12 cellular contexts compared by ENCODE assay signal in the genomic region with DNA sequence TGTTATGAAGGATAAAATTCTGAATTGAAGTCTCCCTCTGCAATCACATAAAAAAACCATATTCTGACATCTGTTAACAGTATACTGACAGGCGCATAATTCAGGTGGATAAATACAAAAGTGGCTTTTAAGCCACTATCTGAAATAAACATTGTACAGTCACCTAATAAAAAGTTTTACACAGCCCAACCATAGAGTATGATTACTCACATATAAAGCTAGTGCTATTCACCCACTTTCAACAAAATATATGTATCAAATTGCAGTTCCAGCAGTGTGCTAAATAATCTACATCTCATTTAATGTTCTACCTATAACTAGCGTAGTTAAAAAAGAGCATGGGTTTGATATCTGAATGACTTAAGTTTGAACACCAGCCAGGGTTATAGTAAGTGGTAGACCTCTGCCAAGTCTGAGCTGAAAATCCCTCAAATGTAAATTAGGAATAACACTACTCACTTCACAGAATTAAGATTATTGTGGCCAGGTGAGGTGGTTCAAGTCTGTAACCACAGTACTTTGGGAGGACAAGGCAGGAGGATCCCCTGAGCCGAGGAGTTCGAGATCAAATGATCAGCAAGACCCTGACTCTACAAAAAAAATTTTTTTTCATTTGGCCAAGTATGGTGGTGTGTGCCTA. TPM values are rescaled to one million over a fixed set of nuclear protein-coding genes. Genes with fewer than 3 reads are reported as not detected.
DNase-seq lines count a peak whose midpoint lies in the region; ATAC-seq, FAIRE-seq and TF ChIP-seq lines count a peak whose summit lies in the region.
"Had no signal": no experiment of that assay in that cellular context is flagged by ENCODE, and none has a peak within 500 bp of the region (broad histone marks: within the 10 kb centered on the region; RNA-seq: fewer than 3 reads in every experiment).

No MANE protein-coding gene starts in this region.

- H3K4me1 ChIP-seq in A549 (peaks cover 28% of the 10 kb centered on the region), HAP-1 (peaks cover 25% of the 10 kb centered on the region), muscle layer of duodenum (ENCODE audit: control insufficient read depth in 1 of 2, insufficient read depth in 2 of 2, low read length in 2 of 2) (peaks cover 17 to 48% of the 10 kb centered on the region in 2 donors)

- no peaks in the 10 kb centered on the region for H3K27me3 Mint-ChIP-seq in MCF 10A (ENCODE audit: insufficient read depth, unreplicated experiment)

- WGBS in A549 (ENCODE audit: missing lambda C conversion rate): 11% methylated on average over 4 of the region's 4 CpGs

- H3K4me3 Mint-ChIP-seq in MCF 10A (ENCODE audit: unreplicated experiment): peak overlapping the region; percentile 82
- H3K4me3 Mint-ChIP-seq: H9 had no signal

- H3K9me3 ChIP-seq in A549 (no peaks in the 10 kb centered on the region), HAP-1 (no peaks in the 10 kb centered on the region), muscle layer of duodenum (ENCODE audit: control insufficient read depth in 1 of 2, low read length in 2 of 2) (no peaks in the 10 kb centered on the region)

- BruUV-seq in MCF 10A (replicated peaks; lab: Mats Ljungman, UMichigan): no TSS peak

- peak overlapping the region; percentile 87 for H3K4me2 ChIP-seq in A549

- CTCF ChIA-PET in A549 (lab: Yijun Ruan, JAX) (interaction anchor here (0.9 to 1.8 kb wide), 4 partner anchors 8 to 61 kb away, joined by 3 to 6 read pairs (median 6); no protein-coding TSS in a partner anchor), MCF 10A (lab: Yijun Ruan, JAX) (interaction anchor here (0.6 to 2.0 kb wide), 8 partner anchors 11 to 174 kb away, joined by 3 to 7 read pairs (median 4); no protein-coding TSS in a partner anchor)

- H3K36me3 ChIP-seq in HAP-1 (replicated peaks): no peaks in the 10 kb centered on the region
- H3K36me3 ChIP-seq in muscle layer of duodenum (ENCODE audit: control insufficient read depth in 1 of 2, insufficient read depth in 2 of 2, low read length in 2 of 2): no peaks in the 10 kb centered on the region

- TF ChIP-seq POLR2A in A549 (IDR thresholded peaks at IDR 0.05; ENCODE audit: low read length): no peak

- no peaks in the 10 kb centered on the region for H3K9me3 Mint-ChIP-seq in MCF 10A (ENCODE audit: unreplicated experiment)
- H3K9me3 Mint-ChIP-seq: H9 had no signal

- peaks cover 47% of the 10 kb centered on the region for H3K4me1 Mint-ChIP-seq in MCF 10A (ENCODE audit: insufficient read depth, unreplicated experiment)

- FAIRE-seq in A549 (lab: Jason Lieb, UNC): no peak
- no peak for FAIRE-seq in HTR-8/SVneo (lab: Jason Lieb, UNC)
- FAIRE-seq: endometrium, TTC549 had no signal

- TF ChIP-seq CTCF in A549 (IDR thresholded peaks at IDR 0.05): no peak
- no peak for TF ChIP-seq CTCF in MCF 10A (IDR thresholded peaks at IDR 0.05; ENCODE audit: unreplicated experiment)

- peaks cover 11% of the 10 kb centered on the region for H3K36me3 Mint-ChIP-seq in MCF 10A (ENCODE audit: insufficient read depth, unreplicated experiment)

- no peak for TF ChIP-seq EP300 in A549 (IDR thresholded peaks at IDR 0.05)

- intact Hi-C loops in MCF 10A (cut with micrococcal nuclease): loop anchor here (2.0 kb wide), 1 partner anchor 13 kb away; no protein-coding TSS in a partner anchor

- peak overlapping the region; percentile 87 to 99 for H3K27ac ChIP-seq in A549
- no peak overlapping the region for H3K27ac ChIP-seq in muscle layer of duodenum (ENCODE audit: low read length)

- peak overlapping the region; percentile 73 for H3K27ac Mint-ChIP-seq in MCF 10A (ENCODE audit: low read depth, unreplicated experiment)
- H3K27ac Mint-ChIP-seq: H9 had no signal

- peak overlapping the region; percentile 80 for H3K4me3 ChIP-seq in A549
- peak overlapping the region; percentile 62 for H3K4me3 ChIP-seq in HAP-1
- peak overlapping the region; percentile 91 to 98 for H3K4me3 ChIP-seq in muscle layer of duodenum (ENCODE audit: low read depth in 1 of 2, low read length in 2 of 2)

- DNase-seq in A549 (ENCODE audit: low read depth in 1 of 2, low spot score in 1 of 2): no peak
- DNase-seq in HAP-1 (ENCODE audit: low spot score in 2 of 2): peak in 1 of 2 experiments; percentile 36
- DNase-seq in MCF 10A (ENCODE audit: unreplicated experiment): no peak
- no peak for DNase-seq in NCI-H2227 (lab: John Stamatoyannopoulos, UW; ENCODE audit: unreplicated experiment)
- DNase-seq in HTR-8/SVneo (ENCODE audit: insufficient read length, low spot score): no peak
- DNase-seq in middle frontal gyrus (ENCODE audit: extremely low spot score, low spot score): no peak
- DNase-seq: H9, NCI-H1105 had no signal

- POLR2A ChIA-PET in A549 (lab: Yijun Ruan, JAX) (interaction anchor here (0.6 to 1.5 kb wide), 3 partner anchors 11 to 166 kb away, joined by 3 to 5 read pairs (median 3); partner anchors contain the start of genes EXOC8 and SPRTN), MCF 10A (lab: Yijun Ruan, JAX) (interaction anchor here (0.6 to 9.9 kb wide), 15 partner anchors 9 to 775 kb away, joined by 3 to 247 read pairs (median 4); partner anchors contain the start of genes EXOC8, SPRTN and TSNAX)

- in situ Hi-C loops in HAP-1 (cut with MboI; ENCODE audit: low sequenced_read_pairs): no loop called here

- ATAC-seq in A549 (no peak), GM19324 (IDR thresholded peaks at IDR 0.05; ENCODE audit: low FRiP score, unreplicated experiment) (no peak)

- TF ChIP-seq RAD21 in A549 (conservative IDR thresholded peaks at IDR 0.05 in 1 of 2, IDR thresholded peaks at IDR 0.05 in 1 of 2): no peak

- H3K27me3 ChIP-seq in HAP-1 (ENCODE audit: low read depth) (no peaks in the 10 kb centered on the region), muscle layer of duodenum (ENCODE audit: low read depth, low read length) (no peaks in the 10 kb centered on the region)

TF ChIP-seq in A549, 52 proteins besides CTCF, POLR2A, EP300 and RAD21:
- no peak for TF ChIP-seq NFE2L2 (conservative IDR thresholded peaks at IDR 0.05; ENCODE audit: low read length)
- no peak for TF ChIP-seq KDM5A (IDR thresholded peaks at IDR 0.05)
- no peak for TF ChIP-seq ZC3H11A (IDR thresholded peaks at IDR 0.05)
- no peak for TF ChIP-seq HES2 (IDR thresholded peaks at IDR 0.05)
- TF ChIP-seq, protein P1, sequence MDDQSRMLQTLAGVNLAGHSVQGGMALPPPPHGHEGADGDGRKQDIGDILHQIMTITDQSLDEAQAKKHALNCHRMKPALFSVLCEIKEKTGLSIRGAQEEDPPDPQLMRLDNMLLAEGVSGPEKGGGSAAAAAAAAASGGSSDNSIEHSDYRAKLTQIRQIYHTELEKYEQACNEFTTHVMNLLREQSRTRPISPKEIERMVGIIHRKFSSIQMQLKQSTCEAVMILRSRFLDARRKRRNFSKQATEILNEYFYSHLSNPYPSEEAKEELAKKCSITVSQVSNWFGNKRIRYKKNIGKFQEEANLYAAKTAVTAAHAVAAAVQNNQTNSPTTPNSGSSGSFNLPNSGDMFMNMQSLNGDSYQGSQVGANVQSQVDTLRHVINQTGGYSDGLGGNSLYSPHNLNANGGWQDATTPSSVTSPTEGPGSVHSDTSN (IDR thresholded peaks at IDR 0.05): no peak
- TF ChIP-seq ESRRA (IDR thresholded peaks at IDR 0.05; ENCODE audit: borderline replicate concordance, low read length): no peak
- TF ChIP-seq ZNF302 (CRISPR knock-in tag; IDR thresholded peaks at IDR 0.05): no peak
- no peak for TF ChIP-seq ELK1 (IDR thresholded peaks at IDR 0.05; ENCODE audit: low read depth, low read length)
- TF ChIP-seq CBX2 (IDR thresholded peaks at IDR 0.05; ENCODE audit: borderline replicate concordance, low read depth): no peak
- TF ChIP-seq, protein P2, sequence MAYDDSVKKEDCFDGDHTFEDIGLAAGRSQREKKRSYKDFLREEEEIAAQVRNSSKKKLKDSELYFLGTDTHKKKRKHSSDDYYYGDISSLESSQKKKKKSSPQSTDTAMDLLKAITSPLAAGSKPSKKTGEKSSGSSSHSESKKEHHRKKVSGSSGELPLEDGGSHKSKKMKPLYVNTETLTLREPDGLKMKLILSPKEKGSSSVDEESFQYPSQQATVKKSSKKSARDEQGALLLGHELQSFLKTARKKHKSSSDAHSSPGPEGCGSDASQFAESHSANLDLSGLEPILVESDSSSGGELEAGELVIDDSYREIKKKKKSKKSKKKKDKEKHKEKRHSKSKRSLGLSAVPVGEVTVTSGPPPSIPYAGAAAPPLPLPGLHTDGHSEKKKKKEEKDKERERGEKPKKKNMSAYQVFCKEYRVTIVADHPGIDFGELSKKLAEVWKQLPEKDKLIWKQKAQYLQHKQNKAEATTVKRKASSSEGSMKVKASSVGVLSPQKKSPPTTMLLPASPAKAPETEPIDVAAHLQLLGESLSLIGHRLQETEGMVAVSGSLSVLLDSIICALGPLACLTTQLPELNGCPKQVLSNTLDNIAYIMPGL (CRISPR knock-in tag; IDR thresholded peaks at IDR 0.05; ENCODE audit: borderline replicate concordance): no peak
- no peak for TF ChIP-seq RCOR1 (IDR thresholded peaks at IDR 0.05; ENCODE audit: low read depth, low read length)
TF ChIP-seq in A549: peak in this region for 0.

RNA-seq across cellular contexts. Expression of gene EGLN1, which starts 3.9 kb away (rescaled TPM):
- polyA plus RNA-seq in A549 (2011; rRNA removed) (114 and 156 TPM in 2 replicates), A549 (2017; fragmentation: RNase III; extraction: RNeasy Plus Mini Kit Qiagen cat#74134 plus additional on column Dnase treatment) (55.2 to 58.7 TPM (median 57.7 TPM) in 3 replicates)
- 21.0 and 24.8 TPM in 2 replicates for polyA plus RNA-seq in A549 (2012; cell fraction: cytosol; rRNA removed)
- polyA plus RNA-seq in A549 (2012; cell fraction: nucleus; rRNA removed): 13.2 and 15.3 TPM in 2 replicates
- polyA minus RNA-seq in A549 (2011; rRNA and poly(A)+ RNA removed): 48.9 and 52.9 TPM in 2 replicates
- total RNA-seq in MCF 10A (2022): 67.3 and 68.8 TPM in 2 replicates
